In genomic region chr11:47595029-47595428, GRCh38 we compare ENCODE assay signal across 1 cellular context.
TF ChIP-seq lines count a peak whose summit lies in the region.

No MANE protein-coding gene starts in this region.

TF ChIP-seq in A549, 52 proteins besides CTCF, POLR2A, EP300 and RAD21:
- TF ChIP-seq RARB (CRISPR knock-in tag; IDR thresholded peaks at IDR 0.05) (no peak), KDM5A (IDR thresholded peaks at IDR 0.05) (no peak), NPAS2 (CRISPR knock-in tag; IDR thresholded peaks at IDR 0.05; ENCODE audit: borderline replicate concordance) (no peak), TFCP2L1 (CRISPR knock-in tag; IDR thresholded peaks at IDR 0.05) (no peak), MAZ (IDR thresholded peaks at IDR 0.05; ENCODE audit: borderline replicate concordance, low read depth, low read length) (no peak), ESRRA (IDR thresholded peaks at IDR 0.05; ENCODE audit: borderline replicate concordance, low read length) (no peak), MYC (IDR thresholded peaks at IDR 0.05; ENCODE audit: borderline replicate concordance, low read length) (no peak), HES2 (IDR thresholded peaks at IDR 0.05) (no peak), FOXS1 (CRISPR knock-in tag; IDR thresholded peaks at IDR 0.05) (no peak), BHLHE40 (IDR thresholded peaks at IDR 0.05; ENCODE audit: low read depth, low read length) (no peak), ZNF302 (CRISPR knock-in tag; IDR thresholded peaks at IDR 0.05) (no peak), CBX2 (IDR thresholded peaks at IDR 0.05; ENCODE audit: borderline replicate concordance, low read depth) (no peak), CBX8 (IDR thresholded peaks at IDR 0.05) (no peak), HOXB5 (CRISPR knock-in tag; IDR thresholded peaks at IDR 0.05) (no peak), ELK1 (IDR thresholded peaks at IDR 0.05; ENCODE audit: low read depth, low read length) (no peak), FOSB (CRISPR knock-in tag; IDR thresholded peaks at IDR 0.05) (no peak), BCL3 (IDR thresholded peaks at IDR 0.05) (no peak)
TF ChIP-seq in A549: peak in this region for 0.
